Comparison of ENCODE assay signal across 8 cellular contexts in genomic region chr18:23661735-23662308, GRCh38. TPM values are rescaled to one million over a fixed set of nuclear protein-coding genes. Genes with fewer than 3 reads are reported as not detected.
DNase-seq lines count a peak whose midpoint lies in the region; ATAC-seq, FAIRE-seq and TF ChIP-seq lines count a peak whose summit lies in the region.

No MANE protein-coding gene starts in this region.

- no peaks in the 10 kb centered on the region for H3K9me3 ChIP-seq in HepG2 (ENCODE audit: low read length)
- H3K9me3 ChIP-seq in tibial nerve = no peaks in the 10 kb centered on the region

- H3K27me3 ChIP-seq in HepG2 (ENCODE audit: control insufficient read depth in 1 of 2, insufficient read depth in 2 of 2, low read length in 2 of 2) (peaks cover 5 to 36% of the 10 kb centered on the region in 2 experiments), tibial nerve (peaks cover 0 to 3% of the 10 kb centered on the region in 2 donors)

- TF ChIP-seq RAD21 in HepG2 (CRISPR knock-in tag; IDR thresholded peaks at IDR 0.05) = no peak

- TF ChIP-seq EP300 in HepG2 (IDR thresholded peaks at IDR 0.05; ENCODE audit: low read depth in 2 of 2, low read length in 2 of 2) = no peak
- no peak for TF ChIP-seq EP300 in HepG2 (CRISPR knock-in tag; IDR thresholded peaks at IDR 0.05; ENCODE audit: borderline replicate concordance)
- no peak for TF ChIP-seq EP300 in tibial nerve (IDR thresholded peaks at IDR 0.05)

- no peak for FAIRE-seq in HepG2 (lab: Jason Lieb, UNC)

- peak overlapping the region; percentile 50 to 80 for H3K4me3 Mint-ChIP-seq in activated T-cell treated with anti-CD3 and anti-CD28 coated beads, Interleukin-2, amount 50 U/mL, for 72 hours
- peak overlapping the region; percentile 52 for H3K4me3 Mint-ChIP-seq in activated naive CD8-positive, alpha-beta T cell treated with anti-CD3 and anti-CD28 coated beads for 36 hours

- H2AFZ ChIP-seq in HepG2 (ENCODE audit: low read length) = no peak overlapping the region

- H3K4me1 Mint-ChIP-seq in activated T-cell treated with anti-CD3 and anti-CD28 coated beads, Interleukin-2, amount 50 U/mL, for 72 hours (ENCODE audit: low read depth) = peaks cover 20% of the 10 kb centered on the region
- peaks cover 14% of the 10 kb centered on the region for H3K4me1 Mint-ChIP-seq in activated naive CD8-positive, alpha-beta T cell treated with anti-CD3 and anti-CD28 coated beads for 36 hours

- peak; percentile 43 to 52 for ATAC-seq in activated T-cell treated with anti-CD3 and anti-CD28 coated beads, Interleukin-2, amount 50 U/mL, for 72 hours (replicated peaks in 1 of 2)
- no peak for ATAC-seq in HepG2
- ATAC-seq in GM19328 (IDR thresholded peaks at IDR 0.05; ENCODE audit: unreplicated experiment) = no peak
- no peak for ATAC-seq in HG03469 (IDR thresholded peaks at IDR 0.05; ENCODE audit: unreplicated experiment)

- H3K36me3 ChIP-seq in HepG2 (replicated peaks in 1 of 2; ENCODE audit: control insufficient read depth in 1 of 2, insufficient read depth in 2 of 2, low read length in 2 of 2) (no peaks in the 10 kb centered on the region), tibial nerve (no peaks in the 10 kb centered on the region)

- CTCF ChIA-PET in HepG2 (lab: Yijun Ruan, JAX; ENCODE audit: low intra/inter-chr PET ratio, low total read pairs) = no interaction called here

- peak; percentile 1 to 4 for DNase-seq in activated T-cell treated with anti-CD3 and anti-CD28 coated beads, Interleukin-2, amount 50 U/mL, for 72 hours
- DNase-seq in activated T-cell treated with anti-CD3 and anti-CD28 coated beads, Interleukin-2, amount 50 U/mL, for 1 hour = no peak
- DNase-seq in activated naive CD8-positive, alpha-beta T cell treated with anti-CD3 and anti-CD28 coated beads for 36 hours = no peak
- no peak for DNase-seq in HepG2 (ENCODE audit: low spot score)
- no peak for DNase-seq in tibial nerve (ENCODE audit: low spot score in 2 of 2)
- DNase-seq in GM13977 (ENCODE audit: low spot score) = no peak

- H3K4me1 ChIP-seq in HepG2 (ENCODE audit: insufficient read depth, low read length) (peaks cover 9% of the 10 kb centered on the region), tibial nerve (peaks cover 0 to 14% (median 0%) of the 10 kb centered on the region in 4 donors)

- intact Hi-C loops in HepG2 (cut with micrococcal nuclease; ENCODE audit: unreplicated experiment) = no loop called here

- no peak for TF ChIP-seq POLR2A in HepG2 (IDR thresholded peaks at IDR 0.05; ENCODE audit: insufficient read depth in 1 of 2, low read depth in 2 of 2, low read length in 2 of 2)
- TF ChIP-seq POLR2A in tibial nerve (IDR thresholded peaks at IDR 0.05) = no peak

- no peak overlapping the region for H3K27ac Mint-ChIP-seq in activated T-cell treated with anti-CD3 and anti-CD28 coated beads, Interleukin-2, amount 50 U/mL, for 72 hours
- no peak overlapping the region for H3K27ac Mint-ChIP-seq in activated naive CD8-positive, alpha-beta T cell treated with anti-CD3 and anti-CD28 coated beads for 36 hours

- POLR2A ChIA-PET in HepG2 (lab: Yijun Ruan, JAX) = no interaction called here

- BruUV-seq in HepG2 (replicated peaks; lab: Mats Ljungman, UMichigan) = no TSS peak

- in situ Hi-C loops in HepG2 (cut with HindIII; ENCODE audit: extremely low pct_ligation_motif_present, low pct_unique_long_range_greater_than_20kb) (no loop called here), GM13977 (cut with MboI; ENCODE audit: low pct_unique_long_range_greater_than_20kb, low sequenced_read_pairs, unreplicated experiment) (no loop called here)

- no peaks in the 10 kb centered on the region for H3K9me3 Mint-ChIP-seq in activated T-cell treated with anti-CD3 and anti-CD28 coated beads, Interleukin-2, amount 50 U/mL, for 72 hours
- H3K9me3 Mint-ChIP-seq in activated naive CD8-positive, alpha-beta T cell treated with anti-CD3 and anti-CD28 coated beads for 36 hours = no peaks in the 10 kb centered on the region

- peaks cover 3 to 4% of the 10 kb centered on the region in 2 donors for H3K36me3 Mint-ChIP-seq in activated T-cell treated with anti-CD3 and anti-CD28 coated beads, Interleukin-2, amount 50 U/mL, for 72 hours (ENCODE audit: insufficient read depth in 2 of 2)
- H3K36me3 Mint-ChIP-seq in activated naive CD8-positive, alpha-beta T cell treated with anti-CD3 and anti-CD28 coated beads for 36 hours = no peaks in the 10 kb centered on the region

- 46% methylated on average over 9 of the region's 9 CpGs for WGBS in HepG2 (ENCODE audit: low lambda C conversion rate)
- 59 to 61% methylated on average over 9 of the region's 9 CpGs for WGBS in tibial nerve, 2 donors

- peaks cover 43% of the 10 kb centered on the region for H3K27me3 Mint-ChIP-seq in activated T-cell treated with anti-CD3 and anti-CD28 coated beads, Interleukin-2, amount 50 U/mL, for 72 hours (ENCODE audit: low read depth)
- H3K27me3 Mint-ChIP-seq in activated naive CD8-positive, alpha-beta T cell treated with anti-CD3 and anti-CD28 coated beads for 36 hours = peaks cover 40% of the 10 kb centered on the region

- H3K27ac ChIP-seq in HepG2 (ENCODE audit: extremely low read length, insufficient read depth, low read length) = no peak overlapping the region
- peak overlapping the region in 2 of 4 donors; percentile 61 to 79 for H3K27ac ChIP-seq in tibial nerve

- H3K4me3 ChIP-seq in HepG2 (replicated peaks in 1 of 3; ENCODE audit: insufficient read depth in 1 of 3, low read depth in 2 of 3, low read length in 3 of 3) = peak overlapping the region in 1 of 3 experiments; percentile 67; a peak in 1 of 6 replicates
- H3K4me3 ChIP-seq in tibial nerve = peak overlapping the region; percentile 57 to 77 (median 58)

- H3K4me2 ChIP-seq in HepG2 (ENCODE audit: low read depth, low read length) = peak overlapping the region; percentile 91

- H3K79me2 ChIP-seq in HepG2 (ENCODE audit: insufficient read depth, low read length) = no peaks in the 10 kb centered on the region

- TF ChIP-seq CTCF in HepG2 (CRISPR knock-in tag; IDR thresholded peaks at IDR 0.05) (no peak), tibial nerve (IDR thresholded peaks at IDR 0.05) (no peak), GM13977 (IDR thresholded peaks at IDR 0.05; ENCODE audit: extremely low read depth, insufficient read depth, missing control alignments) (no peak)

- H4K20me1 ChIP-seq in HepG2 (ENCODE audit: insufficient read depth, low read length) = no peaks in the 10 kb centered on the region

- H3K9ac ChIP-seq in HepG2 (ENCODE audit: insufficient read depth, low read depth, low read length) = no peak overlapping the region

RNA-seq across cellular contexts. Expression of gene ANKRD29, which starts 0.9 kb away (rescaled TPM):
- total RNA-seq in activated T-cell treated with anti-CD3 and anti-CD28 coated beads, Interleukin-2, amount 50 U/mL, for 72 hours = not detected
- not detected for total RNA-seq in activated naive CD8-positive, alpha-beta T cell treated with anti-CD3 and anti-CD28 coated beads for 36 hours
- not detected in 2 replicates for total RNA-seq in HepG2 (2016; rRNA removed; fragmentation: Illumina TruSeq; extraction: Trizol)
- 0.30 TPM in 1 of 2 replicates, not detected in the other for total RNA-seq in HepG2 (2016; cell fraction: cytosol; rRNA removed; fragmentation: Illumina TruSeq; extraction: Trizol; ENCODE audit: low read depth)
- total RNA-seq in HepG2 (2016; cell fraction: insoluble cytoplasmic fraction; rRNA removed; fragmentation: Illumina TruSeq; extraction: Trizol) = not detected in 2 replicates
- 0.24 and 0.40 TPM in 2 replicates for total RNA-seq in HepG2 (2016; cell fraction: membrane; rRNA removed; fragmentation: Illumina TruSeq; extraction: Trizol)
- total RNA-seq in HepG2 (2016; cell fraction: nucleus; rRNA removed; fragmentation: Illumina TruSeq; extraction: Trizol) = not detected in 2 replicates
- polyA plus RNA-seq in HepG2 (2011; rRNA removed) = 0.05 TPM in 1 of 2 replicates, not detected in the other
- polyA plus RNA-seq in HepG2 (2011; cell fraction: cytosol; rRNA removed) = 0.05 TPM in 1 of 2 replicates, not detected in the other
- 0.27 and 0.35 TPM in 2 replicates for polyA plus RNA-seq in HepG2 (2011; cell fraction: nucleus; rRNA removed)
- not detected in 2 replicates for polyA plus RNA-seq in HepG2 (2012)
- polyA plus RNA-seq in HepG2 (2016; cell fraction: cytosol; fragmentation: Illumina TruSeq; extraction: Trizol; ENCODE audit: low read depth) = not detected in 2 replicates
- not detected in 2 replicates for polyA plus RNA-seq in HepG2 (2016; cell fraction: insoluble cytoplasmic fraction; fragmentation: Illumina TruSeq; extraction: Trizol; ENCODE audit: low read depth)
- polyA plus RNA-seq in HepG2 (2016; cell fraction: membrane; fragmentation: Illumina TruSeq; extraction: Trizol; ENCODE audit: low read depth) = not detected in 2 replicates
- 0.21 and 0.36 TPM in 2 replicates for polyA plus RNA-seq in HepG2 (2016; cell fraction: nucleus; fragmentation: Illumina TruSeq; extraction: Trizol; ENCODE audit: insufficient read depth, low read depth)
- polyA minus RNA-seq in HepG2 (2011; rRNA and poly(A)+ RNA removed; ENCODE audit: low replicate concordance) = 20.8 TPM in 1 of 2 replicates, not detected in the other
- polyA minus RNA-seq in HepG2 (2011; cell fraction: cytosol; rRNA and poly(A)+ RNA removed) = not detected in 2 replicates
- 0.64 TPM in 1 of 2 replicates, not detected in the other for polyA minus RNA-seq in HepG2 (2011; cell fraction: nucleus; rRNA and poly(A)+ RNA removed)
- total RNA-seq in tibial nerve = 10 to 100 TPM; 13.0 to 22.1 (median 16.8) TPM

RNA-seq across cellular contexts. Expression of gene LAMA3, which starts 27.4 kb away (rescaled TPM):
- under 1 TPM in 1 of 2 donors, not detected in 1; 0.19 TPM for total RNA-seq in activated T-cell treated with anti-CD3 and anti-CD28 coated beads, Interleukin-2, amount 50 U/mL, for 72 hours
- total RNA-seq in activated naive CD8-positive, alpha-beta T cell treated with anti-CD3 and anti-CD28 coated beads for 36 hours = under 1 TPM; 0.31 to 0.42 TPM
- total RNA-seq in HepG2 (2016; rRNA removed; fragmentation: Illumina TruSeq; extraction: Trizol) = 2.2 and 2.6 TPM in 2 replicates
- 0.61 and 0.62 TPM in 2 replicates for total RNA-seq in HepG2 (2016; cell fraction: cytosol; rRNA removed; fragmentation: Illumina TruSeq; extraction: Trizol; ENCODE audit: low read depth)
- total RNA-seq in HepG2 (2016; cell fraction: insoluble cytoplasmic fraction; rRNA removed; fragmentation: Illumina TruSeq; extraction: Trizol) = 2.6 and 2.9 TPM in 2 replicates
- 0.83 and 1.1 TPM in 2 replicates for total RNA-seq in HepG2 (2016; cell fraction: membrane; rRNA removed; fragmentation: Illumina TruSeq; extraction: Trizol)
- total RNA-seq in HepG2 (2016; cell fraction: nucleus; rRNA removed; fragmentation: Illumina TruSeq; extraction: Trizol) = 3.4 and 3.8 TPM in 2 replicates
- polyA plus RNA-seq in HepG2 (2011; rRNA removed) = 0.45 and 0.65 TPM in 2 replicates
- 0.30 and 0.41 TPM in 2 replicates for polyA plus RNA-seq in HepG2 (2011; cell fraction: cytosol; rRNA removed)
- 0.47 and 1.6 TPM in 2 replicates for polyA plus RNA-seq in HepG2 (2011; cell fraction: nucleus; rRNA removed)
- 0.44 and 0.46 TPM in 2 replicates for polyA plus RNA-seq in HepG2 (2012)
- 0.15 and 0.50 TPM in 2 replicates for polyA plus RNA-seq in HepG2 (2016; cell fraction: cytosol; fragmentation: Illumina TruSeq; extraction: Trizol; ENCODE audit: low read depth)
- polyA plus RNA-seq in HepG2 (2016; cell fraction: insoluble cytoplasmic fraction; fragmentation: Illumina TruSeq; extraction: Trizol; ENCODE audit: low read depth) = 2.7 and 3.0 TPM in 2 replicates
- 0.33 and 0.77 TPM in 2 replicates for polyA plus RNA-seq in HepG2 (2016; cell fraction: membrane; fragmentation: Illumina TruSeq; extraction: Trizol; ENCODE audit: low read depth)
- 3.3 and 4.6 TPM in 2 replicates for polyA plus RNA-seq in HepG2 (2016; cell fraction: nucleus; fragmentation: Illumina TruSeq; extraction: Trizol; ENCODE audit: insufficient read depth, low read depth)
- polyA minus RNA-seq in HepG2 (2011; rRNA and poly(A)+ RNA removed; ENCODE audit: low replicate concordance) = 0.52 and 35.9 TPM in 2 replicates
- 0.35 and 0.49 TPM in 2 replicates for polyA minus RNA-seq in HepG2 (2011; cell fraction: cytosol; rRNA and poly(A)+ RNA removed)
- 1.4 and 3.7 TPM in 2 replicates for polyA minus RNA-seq in HepG2 (2011; cell fraction: nucleus; rRNA and poly(A)+ RNA removed)
- 10 to 100 TPM; 46.3 to 80.6 (median 67.1) TPM for total RNA-seq in tibial nerve

Comparison
In these comparisons a context has a peak if more than half of its experiments do, and no peak if none do; other contexts are left out.
1. DNase-seq: peak in activated T-cell treated with anti-CD3 and anti-CD28 coated beads, Interleukin-2, amount 50 U/mL, for 72 hours (2 of 2); none in activated T-cell treated with anti-CD3 and anti-CD28 coated beads, Interleukin-2, amount 50 U/mL, for 1 hour (single experiment), activated naive CD8-positive, alpha-beta T cell treated with anti-CD3 and anti-CD28 coated beads for 36 hours (single experiment), HepG2 (single experiment), tibial nerve (0 of 2) and GM13977 (single experiment).
2. ATAC-seq: peak in activated T-cell treated with anti-CD3 and anti-CD28 coated beads, Interleukin-2, amount 50 U/mL, for 72 hours (2 of 2); none in HepG2 (single experiment), GM19328 (single experiment) and HG03469 (single experiment).
3. RNA of gene ANKRD29, which starts 0.9 kb away (total RNA-seq): 13.0 to 22.1 TPM in tibial nerve; not detected in activated T-cell treated with anti-CD3 and anti-CD28 coated beads, Interleukin-2, amount 50 U/mL, for 72 hours, 0.24 to 0.40 TPM in HepG2 and not detected in activated naive CD8-positive, alpha-beta T cell treated with anti-CD3 and anti-CD28 coated beads for 36 hours; every median in the first group is over 4 times any median in the second.
4. RNA of gene LAMA3, which starts 27.4 kb away (total RNA-seq): 46.3 to 80.6 TPM in tibial nerve; 0.61 to 3.8 TPM in HepG2, 0.31 to 0.42 TPM in activated naive CD8-positive, alpha-beta T cell treated with anti-CD3 and anti-CD28 coated beads for 36 hours and 0.19 TPM in activated T-cell treated with anti-CD3 and anti-CD28 coated beads, Interleukin-2, amount 50 U/mL, for 72 hours; every median in the first group is over 4 times any median in the second.